Comparison of ENCODE assay signal across 21 cellular contexts in the genomic region with DNA sequence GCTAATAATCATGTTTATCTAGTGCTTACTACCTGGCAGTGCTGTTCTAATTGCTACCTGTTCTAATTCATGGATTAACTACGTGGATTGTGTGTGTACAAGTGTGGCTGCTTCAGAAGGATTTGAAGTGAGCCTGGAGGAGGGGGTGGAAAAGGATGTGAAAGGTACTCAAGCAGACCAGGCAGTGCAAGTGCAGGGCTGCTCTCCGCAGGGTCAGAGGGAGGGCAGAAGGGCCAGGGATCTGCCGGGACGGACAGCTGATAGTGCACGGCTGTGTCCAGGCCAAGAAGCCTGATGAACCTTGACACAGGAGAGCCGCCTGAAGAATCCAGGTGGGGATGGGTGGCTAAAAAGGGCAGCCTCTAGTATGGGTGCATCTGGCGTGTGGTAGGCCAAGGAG. TPM values are rescaled to one million over a fixed set of nuclear protein-coding genes. Genes with fewer than 3 reads are reported as not detected.
A peak's percentile ranks its signal among the peaks of the same experiment; 100 is the strongest.
DNase-seq lines count a peak whose midpoint lies in the region; ATAC-seq and TF ChIP-seq lines count a peak whose summit lies in the region.
"Had no signal": no experiment of that assay in that cellular context is flagged by ENCODE, and none has a peak within 500 bp of the region (broad histone marks: within the 10 kb centered on the region; RNA-seq: fewer than 3 reads in every experiment).

No MANE protein-coding gene starts in this region.

- 41 to 51% methylated on average over 7 of the region's 7 CpGs for WGBS in thyroid gland, 2 donors

- no peak for TF ChIP-seq POLR2A in thyroid gland (IDR thresholded peaks at IDR 0.05)

- H3K36me3 ChIP-seq in left lung (no peaks in the 10 kb centered on the region), thyroid gland (no peaks in the 10 kb centered on the region)
- H3K36me3 ChIP-seq: BLaER1 had no signal

- intact Hi-C loops in left lung (cut with DNase I) (no loop called here), thyroid gland (cut with DNase I) (no loop called here)

- DNase-seq in NCI-H1417 (lab: John Stamatoyannopoulos, UW) (peak in 2 of 3 experiments; percentile 20 to 53), NCI-H1417 treated with DMSO at 0.1 percent for 48 hours (lab: John Stamatoyannopoulos, UW) (no peak), left lung (no peak), thyroid gland (peak; percentile 61 to 73), NCI-H2196 (lab: John Stamatoyannopoulos, UW; ENCODE audit: unreplicated experiment) (no peak)
- DNase-seq: CD4-positive, CD25-positive, alpha-beta regulatory T cell; CD8-positive, alpha-beta T cell; DMS 273 treated with DMSO at 0.1 percent for 48 hours; DMS79; EL; GDM1; GM23248; H7 had no signal

- H3K9me3 ChIP-seq in left lung: no peaks in the 10 kb centered on the region
- H3K9me3 ChIP-seq in thyroid gland: no peaks in the 10 kb centered on the region

- TF ChIP-seq CTCF in left lung (IDR thresholded peaks at IDR 0.05): no peak
- no peak for TF ChIP-seq CTCF in thyroid gland (IDR thresholded peaks at IDR 0.05)

- H3K27ac ChIP-seq in left lung (no peak overlapping the region), thyroid gland (peak overlapping the region in 1 of 3 donors; percentile 18)
- H3K27ac ChIP-seq: 22Rv1, BLaER1, C4-2B, GM23248 had no signal

- ATAC-seq in left lung: peak; percentile 51
- no peak for ATAC-seq in HG02870 (IDR thresholded peaks at IDR 0.05; ENCODE audit: unreplicated experiment)
- ATAC-seq: CD8-positive, alpha-beta T cell; GM12878; HCT116 had no signal

- H3K4me1 ChIP-seq in left lung: no peaks in the 10 kb centered on the region
- H3K4me1 ChIP-seq in thyroid gland: peaks cover 21 to 33% of the 10 kb centered on the region in 2 donors

- H3K4me3 ChIP-seq in left lung: no peak overlapping the region
- no peak overlapping the region for H3K4me3 ChIP-seq in thyroid gland (replicated peaks in 1 of 3)
- H3K4me3 ChIP-seq: BLaER1, GM12878, GM23248 had no signal

- H3K27me3 ChIP-seq in left lung (peaks cover 0 to 59% of the 10 kb centered on the region in 2 donors), thyroid gland (no peaks in the 10 kb centered on the region)
- H3K27me3 ChIP-seq: BLaER1 had no signal

RNA-seq across cellular contexts. Expression of gene PIWIL1, which starts 28.5 kb away (rescaled TPM):
- total RNA-seq in left lung: not detected
- total RNA-seq in thyroid gland: 1 to 10 TPM in 1 of 4 donors, under 1 TPM in 2, not detected in 1; 0.22 to 1.5 (median 0.67) TPM
- total RNA-seq: B cell; CD4-positive, CD25-positive, alpha-beta regulatory T cell; CD8-positive, alpha-beta T cell; GM12878; GM23248; H1; H7 had no signal

Comparison
In these comparisons a context has a peak if more than half of its experiments do, and no peak if none do; other contexts are left out.
1. DNase-seq: peak in NCI-H1417 (2 of 3) and thyroid gland (2 of 2); none in NCI-H1417 treated with DMSO at 0.1 percent for 48 hours (single experiment), left lung (0 of 2) and NCI-H2196 (single experiment).